7 cellular contexts compared by ENCODE assay signal in the genomic region with DNA sequence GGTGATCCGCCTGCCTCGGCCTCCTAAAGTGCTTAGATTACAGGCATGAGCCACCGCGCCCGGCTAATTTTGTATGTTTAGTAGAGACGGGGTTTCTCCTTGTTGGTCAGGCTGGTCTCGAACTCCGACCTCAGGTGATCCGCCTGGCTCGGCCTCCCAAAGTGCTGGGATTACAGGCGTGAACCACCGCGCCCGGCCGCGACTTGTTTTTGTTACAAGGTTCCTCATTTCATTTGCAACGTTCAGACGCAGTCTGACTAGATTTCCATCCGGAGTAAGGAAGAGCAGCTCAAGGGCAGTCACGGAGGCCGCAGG. TPM values are rescaled to one million over a fixed set of nuclear protein-coding genes. Genes with fewer than 3 reads are reported as not detected.
DNase-seq lines count a peak whose midpoint lies in the region; ATAC-seq and TF ChIP-seq lines count a peak whose summit lies in the region.
"Not testable (repeated sequence)": the region's sequence is repeated elsewhere in the genome, so short reads cannot be mapped to it uniquely, and the experiment has no call there.

No MANE protein-coding gene starts in this region.

- TF ChIP-seq EP300 in gastroesophageal sphincter (IDR thresholded peaks at IDR 0.05); sigmoid colon (IDR thresholded peaks at IDR 0.05): not testable (repeated sequence)

- H3K27ac ChIP-seq in mammary epithelial cell (ENCODE audit: insufficient read depth, low read depth, low read length) (peak overlapping the region; percentile 77), gastroesophageal sphincter (peak overlapping the region; percentile 95 to 99 (median 98)), mesodermal cell (ENCODE audit: low read depth, low read length, severe bottlenecking) (peak overlapping the region; percentile 73), sigmoid colon (peak overlapping the region; percentile 93 to 97 (median 96))

- H3K9me3 ChIP-seq in mammary epithelial cell (replicated peaks; ENCODE audit: insufficient read depth, low read length); gastroesophageal sphincter; mesodermal cell (ENCODE audit: control insufficient read depth, low read length); sigmoid colon: not testable (repeated sequence)

- peak overlapping the region; percentile 91 for H3K4me2 ChIP-seq in mammary epithelial cell (ENCODE audit: insufficient read depth, low read depth, low read length)

- TF ChIP-seq CTCF in GM12865 (IDR thresholded peaks at IDR 0.05; ENCODE audit: insufficient read depth, low read depth, low read length, missing control alignments); mammary epithelial cell (conservative IDR thresholded peaks at IDR 0.05 in 1 of 2, IDR thresholded peaks at IDR 0.05 in 1 of 2; ENCODE audit: extremely low read depth in 1 of 2, insufficient read depth in 1 of 2, low read depth in 1 of 2, low read length in 2 of 2); gastroesophageal sphincter (IDR thresholded peaks at IDR 0.05); sigmoid colon (IDR thresholded peaks at IDR 0.05): not testable (repeated sequence)

- not testable (repeated sequence) for H3K27me3 Mint-ChIP-seq in activated CD4-positive, alpha-beta T cell treated with anti-CD3 and anti-CD28 coated beads, Interleukin-2, amount 10 ng/mL, durations not matched to agents 24 days and 14 days

- peak overlapping the region; percentile 97 for H3K27ac Mint-ChIP-seq in activated CD4-positive, alpha-beta T cell treated with anti-CD3 and anti-CD28 coated beads, Interleukin-2, amount 10 ng/mL, durations not matched to agents 24 days and 14 days

- not testable (repeated sequence) for H3K36me3 ChIP-seq in mammary epithelial cell (ENCODE audit: insufficient read depth, low read length)
- H3K36me3 ChIP-seq in gastroesophageal sphincter (peaks cover 0 to 22% of the 10 kb centered on the region in 2 donors), mesodermal cell (ENCODE audit: control insufficient read depth, insufficient read depth, low read length) (peaks cover 18% of the 10 kb centered on the region), sigmoid colon (peaks cover 0 to 19% (median 6%) of the 10 kb centered on the region in 4 donors)

- TF ChIP-seq POLR2A in gastroesophageal sphincter (IDR thresholded peaks at IDR 0.05); sigmoid colon (IDR thresholded peaks at IDR 0.05): not testable (repeated sequence)

- intact Hi-C loops in activated CD4-positive, alpha-beta T cell treated with anti-CD3 and anti-CD28 coated beads, Interleukin-2, amount 10 ng/mL, durations not matched to agents 24 days and 14 days (cut with micrococcal nuclease), result loop anchor here (1.0 to 5.0 kb wide), 6 partner anchors 10 to 343 kb away; partner anchors contain the start of genes GPSM2, SARS1, STXBP3 and TAF13
- intact Hi-C loops in mammary epithelial cell (cut with micrococcal nuclease), result loop anchor here (1.0 kb wide), 2 partner anchors 10 to 14 kb away; partner anchors contain the start of gene TAF13
- intact Hi-C loops in sigmoid colon (cut with DNase I), result loop anchor here (1.0 to 10.0 kb wide), 3 partner anchors 14 to 305 kb away; partner anchors contain the start of genes CLCC1, SORT1 and TAF13

- H3K36me3 Mint-ChIP-seq in activated CD4-positive, alpha-beta T cell treated with anti-CD3 and anti-CD28 coated beads, Interleukin-2, amount 10 ng/mL, durations not matched to agents 24 days and 14 days (ENCODE audit: low read depth), result peaks cover 20% of the 10 kb centered on the region

- H3K4me1 Mint-ChIP-seq in activated CD4-positive, alpha-beta T cell treated with anti-CD3 and anti-CD28 coated beads, Interleukin-2, amount 10 ng/mL, durations not matched to agents 24 days and 14 days, result peaks cover 23% of the 10 kb centered on the region

- dilution Hi-C loops in mammary epithelial cell (cut with HindIII; ENCODE audit: low sequenced_read_pairs), result loop anchor here (10.0 kb wide), 1 partner anchor 185 kb away; no protein-coding TSS in a partner anchor

- H3K27me3 ChIP-seq in mammary epithelial cell (ENCODE audit: insufficient read depth, low read length); gastroesophageal sphincter; sigmoid colon: not testable (repeated sequence)

- in situ Hi-C loops in mammary epithelial cell (cut with MboI; ENCODE audit: low sequenced_read_pairs in 2 of 2), result not testable (repeated sequence)

- BruUV-seq in mammary epithelial cell (replicated peaks; lab: Mats Ljungman, UMichigan), result TSS peak; percentile 65

- H3K9ac ChIP-seq in mammary epithelial cell (ENCODE audit: insufficient read depth, low read length), result peak overlapping the region; percentile 81

- not testable (repeated sequence) for H4K20me1 ChIP-seq in mammary epithelial cell (ENCODE audit: insufficient read depth, low read length)

- not testable (repeated sequence) for DNase-seq in GM12865 (ENCODE audit: low read depth); activated CD4-positive, alpha-beta T cell treated with anti-CD3 and anti-CD28 coated beads, Interleukin-2, amount 10 ng/mL, durations not matched to agents 24 days and 14 days; mammary epithelial cell; sigmoid colon
- DNase-seq in NOMO-1 treated with dmso at 0.1 percent for 144 hours (lab: John Stamatoyannopoulos, UW; ENCODE audit: unreplicated experiment), result peak; percentile 61

- H3K79me2 ChIP-seq in mammary epithelial cell (ENCODE audit: insufficient read depth, low read length), result peaks cover 34% of the 10 kb centered on the region

- H3K4me3 ChIP-seq in GM12865 (ENCODE audit: low read depth, low read length) (peak overlapping the region; percentile 89), mammary epithelial cell (replicated peaks in 1 of 3; ENCODE audit: insufficient read depth in 1 of 3, low read depth in 2 of 3, low read length in 3 of 3) (peak overlapping the region; percentile 65 to 81 (median 77)), gastroesophageal sphincter (peak overlapping the region; percentile 83 to 86), mesodermal cell (ENCODE audit: extremely low read depth, insufficient read depth, low read length, poor library complexity, severe bottlenecking) (peak overlapping the region; percentile 73), sigmoid colon (peak overlapping the region; percentile 70 to 88 (median 78))

- not testable (repeated sequence) for H3K9me3 Mint-ChIP-seq in activated CD4-positive, alpha-beta T cell treated with anti-CD3 and anti-CD28 coated beads, Interleukin-2, amount 10 ng/mL, durations not matched to agents 24 days and 14 days

- not testable (repeated sequence) for ATAC-seq in gastroesophageal sphincter

- CTCF ChIA-PET in mammary epithelial cell (lab: Charles Lee; ENCODE audit: low non-redundant PET), result interaction anchor here (0.7 to 1.5 kb wide), 3 partner anchors 10 to 568 kb away, joined by 4 to 17 read pairs (median 4); no protein-coding TSS in a partner anchor

- 4% methylated on average over 15 of the region's 21 CpGs for WGBS in mammary epithelial cell (ENCODE audit: low coverage, missing lambda C conversion rate)
- 39 to 48% methylated on average over 5 to 14 of the region's 21 CpGs for WGBS in gastroesophageal sphincter (ENCODE audit: low coverage in 1 of 2), 2 donors
- WGBS in mesodermal cell (ENCODE audit: insufficient coverage in 2 of 2), 2 experiments, result 79 to 80% methylated on average over 21 of the region's 21 CpGs
- 17 to 30% methylated on average over 21 of the region's 21 CpGs for WGBS in sigmoid colon, 2 donors

- H3K4me3 Mint-ChIP-seq in activated CD4-positive, alpha-beta T cell treated with anti-CD3 and anti-CD28 coated beads, Interleukin-2, amount 10 ng/mL, durations not matched to agents 24 days and 14 days, result peak overlapping the region; percentile 92

- H2AFZ ChIP-seq in mammary epithelial cell (ENCODE audit: low read depth, low read length), result peak overlapping the region; percentile 94

- H3K4me1 ChIP-seq in mammary epithelial cell (ENCODE audit: insufficient read depth, low read length); mesodermal cell (ENCODE audit: control insufficient read depth, insufficient read depth, low read length, poor library complexity, severe bottlenecking): not testable (repeated sequence)
- peaks cover 6 to 57% (median 8%) of the 10 kb centered on the region in 3 donors for H3K4me1 ChIP-seq in gastroesophageal sphincter
- peaks cover 0 to 52% (median 40%) of the 10 kb centered on the region in 4 donors for H3K4me1 ChIP-seq in sigmoid colon

RNA-seq across cellular contexts. Expression of gene TMEM167B, which starts 0.5 kb away (rescaled TPM):
- total RNA-seq in activated CD4-positive, alpha-beta T cell treated with anti-CD3 and anti-CD28 coated beads, Interleukin-2, amount 10 ng/mL, durations not matched to agents 24 days and 14 days, result 26.7 and 29.2 TPM in 2 replicates
- total RNA-seq in mammary epithelial cell (10 to 100 TPM; 24.8 to 27.4 TPM), gastroesophageal sphincter (10 to 100 TPM; 29.3 to 42.3 (median 31.7) TPM), sigmoid colon (10 to 100 TPM; 21.9 to 33.2 (median 26.8) TPM)
- polyA plus RNA-seq in mammary epithelial cell (6.8 TPM), sigmoid colon (10 to 100 TPM; 16.2 to 22.7 (median 21.6) TPM)
- polyA minus RNA-seq in mammary epithelial cell, result 12.4 TPM
- polyA plus RNA-seq in mesodermal cell (2013, experiment 1 of 2), result 20.1 TPM
- polyA plus RNA-seq in mesodermal cell (2013, experiment 2 of 2), result 18.8 TPM

RNA-seq across cellular contexts. Expression of gene TAF13, which starts 14.3 kb away (rescaled TPM):
- 24.9 and 31.7 TPM in 2 replicates for total RNA-seq in activated CD4-positive, alpha-beta T cell treated with anti-CD3 and anti-CD28 coated beads, Interleukin-2, amount 10 ng/mL, durations not matched to agents 24 days and 14 days
- total RNA-seq in mammary epithelial cell (10 to 100 TPM; 67.8 to 80.4 TPM), gastroesophageal sphincter (10 to 100 TPM; 54.8 to 73.1 (median 59.1) TPM), sigmoid colon (10 to 100 TPM; 19.9 to 44.6 (median 39.0) TPM)
- polyA plus RNA-seq in mammary epithelial cell (21.9 TPM), sigmoid colon (10 to 100 TPM; 36.5 to 78.8 (median 52.9) TPM)
- polyA minus RNA-seq in mammary epithelial cell, result 51.7 TPM
- polyA plus RNA-seq in mesodermal cell (2013, experiment 1 of 2), result 43.5 TPM
- 45.5 TPM for polyA plus RNA-seq in mesodermal cell (2013, experiment 2 of 2)

RNA-seq across cellular contexts. Expression of gene ELAPOR1, which starts 23.9 kb away (rescaled TPM):
- 30.3 and 32.0 TPM in 2 replicates for total RNA-seq in activated CD4-positive, alpha-beta T cell treated with anti-CD3 and anti-CD28 coated beads, Interleukin-2, amount 10 ng/mL, durations not matched to agents 24 days and 14 days
- total RNA-seq in mammary epithelial cell (1 to 10 TPM in 1 of 2 donors, under 1 TPM in 1; 0.67 to 1.1 TPM), gastroesophageal sphincter (10 to 100 TPM in 1 of 4 donors, under 1 TPM in 2, not detected in 1; 0.08 to 18.8 (median 0.40) TPM), sigmoid colon (under 1 TPM; 0.33 to 0.71 (median 0.48) TPM)
- polyA plus RNA-seq in mammary epithelial cell (0.95 TPM), sigmoid colon (10 to 100 TPM in 1 of 3 donors, 1 to 10 TPM in 2; 6.7 to 20.7 (median 7.2) TPM)
- polyA minus RNA-seq in mammary epithelial cell, result not detected
- 1.1 TPM for polyA plus RNA-seq in mesodermal cell (2013, experiment 1 of 2)
- polyA plus RNA-seq in mesodermal cell (2013, experiment 2 of 2), result 0.46 TPM

RNA-seq across cellular contexts. Expression of gene WDR47, which starts 48.2 kb away (rescaled TPM):
- 11.8 and 14.0 TPM in 2 replicates for total RNA-seq in activated CD4-positive, alpha-beta T cell treated with anti-CD3 and anti-CD28 coated beads, Interleukin-2, amount 10 ng/mL, durations not matched to agents 24 days and 14 days
- total RNA-seq in mammary epithelial cell (10 to 100 TPM; 24.3 to 45.5 TPM), gastroesophageal sphincter (10 to 100 TPM; 19.7 to 31.3 (median 25.1) TPM), sigmoid colon (10 to 100 TPM; 16.0 to 34.3 (median 24.0) TPM)
- polyA plus RNA-seq in mammary epithelial cell (13.9 TPM), sigmoid colon (1 to 10 TPM; 3.7 to 4.6 (median 4.2) TPM)
- polyA minus RNA-seq in mammary epithelial cell, result 10.2 TPM
- polyA plus RNA-seq in mesodermal cell (2013, experiment 1 of 2), result 11.8 TPM
- polyA plus RNA-seq in mesodermal cell (2013, experiment 2 of 2), result 11.2 TPM
